In the genomic region with DNA sequence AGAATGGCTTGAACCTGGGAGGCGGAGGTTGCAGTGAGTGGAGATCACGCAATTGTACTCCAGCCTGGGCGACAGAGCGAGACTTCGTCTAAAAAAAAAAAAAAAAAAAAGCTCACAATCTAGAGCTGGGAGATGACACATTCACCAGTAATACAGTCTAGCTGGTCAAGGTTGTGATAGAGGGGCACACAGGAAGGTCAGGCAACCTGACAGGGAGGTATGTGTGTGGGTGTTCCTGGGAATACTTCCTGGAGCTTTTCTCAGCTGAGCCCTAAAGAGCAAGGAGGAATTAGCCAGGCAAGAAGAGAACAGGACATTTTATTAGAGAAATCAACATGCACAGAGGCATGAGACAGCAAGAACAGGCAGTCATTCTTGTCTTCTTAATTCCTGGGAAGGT, we compare ENCODE assay signal across 15 cellular contexts.
DNase-seq lines count a peak whose midpoint lies in the region; ATAC-seq and TF ChIP-seq lines count a peak whose summit lies in the region.
"Had no signal": no experiment of that assay in that cellular context is flagged by ENCODE, and none has a peak within 500 bp of the region (broad histone marks: within the 10 kb centered on the region; RNA-seq: fewer than 3 reads in every experiment).

No MANE protein-coding gene starts in this region.

- CTCF ChIA-PET in WTC11 (lab: Charles Lee) = interaction anchor here (0.6 kb wide), 1 partner anchor 488 kb away, joined by 3 read pairs; no protein-coding TSS in a partner anchor

- DNase-seq in HK-2 (ENCODE audit: unreplicated experiment) = peak; percentile 13
- no peak for DNase-seq in WTC11 (ENCODE audit: low spot score)
- peak; percentile 27 for DNase-seq in glomerular visceral epithelial cell (ENCODE audit: extremely low spot score)
- peak; percentile 89 for DNase-seq in renal cortical epithelial cell (ENCODE audit: low read depth)
- no peak for DNase-seq in COLO668 (lab: John Stamatoyannopoulos, UW; ENCODE audit: unreplicated experiment)
- no peak for DNase-seq in NCI-H1417 treated with DMSO at 0.1 percent for 48 hours (lab: John Stamatoyannopoulos, UW)
- DNase-seq in DMS79 treated with DMSO at 0.1 percent for 48 hours (lab: John Stamatoyannopoulos, UW) = no peak
- no peak for DNase-seq in NCI-H1436 treated with DMSO at 0.1 percent for 48 hours (lab: John Stamatoyannopoulos, UW)
- DNase-seq: C1 segment of cervical spinal cord; CD4-positive, alpha-beta T cell; DMS153; DND-41; GDM1 had no signal

- H3K9me3 Mint-ChIP-seq in WTC11 = peaks cover 20% of the 10 kb centered on the region

- no peak for TF ChIP-seq CTCF in WTC11 (IDR thresholded peaks at IDR 0.05)

- H3K4me1 Mint-ChIP-seq in WTC11 = peaks cover 41% of the 10 kb centered on the region
- H3K4me1 Mint-ChIP-seq: B cell had no signal

- H3K27ac Mint-ChIP-seq in WTC11 = peak overlapping the region; percentile 35; the same call in 1 of the 2 replicates
- H3K27ac Mint-ChIP-seq: B cell; CD4-positive, alpha-beta T cell had no signal

- no peaks in the 10 kb centered on the region for H3K27me3 Mint-ChIP-seq in WTC11 (ENCODE audit: low read depth)

- ATAC-seq in WTC11 = no peak
- ATAC-seq: HepG2 had no signal

- no peak overlapping the region for H3K4me3 Mint-ChIP-seq in WTC11
- H3K4me3 Mint-ChIP-seq: B cell; CD4-positive, alpha-beta T cell had no signal

- H3K36me3 Mint-ChIP-seq in WTC11 = peaks cover 17% of the 10 kb centered on the region

- POLR2A ChIA-PET in WTC11 (lab: Charles Lee) = interaction anchor here (0.6 to 0.8 kb wide), 2 partner anchors 10 to 629 kb away, joined by 3 to 4 read pairs; no protein-coding TSS in a partner anchor

TF ChIP-seq in WTC11, 78 proteins besides CTCF, POLR2A, EP300 and RAD21:
- TF ChIP-seq, protein P1, sequence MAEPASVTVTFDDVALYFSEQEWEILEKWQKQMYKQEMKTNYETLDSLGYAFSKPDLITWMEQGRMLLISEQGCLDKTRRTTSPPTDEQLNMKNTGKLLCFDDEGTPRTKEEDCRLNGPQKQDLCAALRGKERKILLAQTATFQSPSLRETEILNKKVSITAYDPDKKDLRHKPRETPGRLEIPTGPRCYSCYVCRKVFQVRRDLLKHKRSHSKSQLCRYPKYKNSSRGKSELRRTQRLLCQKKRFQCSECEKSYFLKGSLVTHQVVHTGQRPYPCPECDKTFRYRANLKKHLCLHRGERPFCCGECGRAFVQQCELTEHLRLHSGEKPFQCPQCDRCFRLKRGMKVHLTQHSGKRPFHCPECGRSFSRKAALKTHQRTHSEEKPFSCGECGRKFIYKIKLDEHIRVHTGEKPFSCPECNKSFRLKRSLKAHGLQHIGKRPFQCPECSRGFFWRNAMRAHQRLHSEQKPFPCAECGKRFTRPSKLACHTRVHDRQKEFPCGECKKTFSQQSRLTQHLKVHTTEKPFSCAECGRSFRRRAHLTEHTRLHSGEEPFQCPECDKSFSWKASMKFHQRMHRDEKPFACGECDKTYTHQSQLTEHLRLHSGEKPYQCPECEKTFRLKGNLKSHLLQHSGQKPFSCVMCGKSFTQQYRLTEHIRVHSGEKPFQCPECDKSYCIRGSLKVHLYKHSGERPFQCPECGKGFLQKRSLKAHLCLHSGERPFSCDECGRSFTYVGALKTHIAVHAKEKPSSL (CRISPR knock-in tag; conservative IDR thresholded peaks at IDR 0.05) = no peak
- TF ChIP-seq, protein P2, sequence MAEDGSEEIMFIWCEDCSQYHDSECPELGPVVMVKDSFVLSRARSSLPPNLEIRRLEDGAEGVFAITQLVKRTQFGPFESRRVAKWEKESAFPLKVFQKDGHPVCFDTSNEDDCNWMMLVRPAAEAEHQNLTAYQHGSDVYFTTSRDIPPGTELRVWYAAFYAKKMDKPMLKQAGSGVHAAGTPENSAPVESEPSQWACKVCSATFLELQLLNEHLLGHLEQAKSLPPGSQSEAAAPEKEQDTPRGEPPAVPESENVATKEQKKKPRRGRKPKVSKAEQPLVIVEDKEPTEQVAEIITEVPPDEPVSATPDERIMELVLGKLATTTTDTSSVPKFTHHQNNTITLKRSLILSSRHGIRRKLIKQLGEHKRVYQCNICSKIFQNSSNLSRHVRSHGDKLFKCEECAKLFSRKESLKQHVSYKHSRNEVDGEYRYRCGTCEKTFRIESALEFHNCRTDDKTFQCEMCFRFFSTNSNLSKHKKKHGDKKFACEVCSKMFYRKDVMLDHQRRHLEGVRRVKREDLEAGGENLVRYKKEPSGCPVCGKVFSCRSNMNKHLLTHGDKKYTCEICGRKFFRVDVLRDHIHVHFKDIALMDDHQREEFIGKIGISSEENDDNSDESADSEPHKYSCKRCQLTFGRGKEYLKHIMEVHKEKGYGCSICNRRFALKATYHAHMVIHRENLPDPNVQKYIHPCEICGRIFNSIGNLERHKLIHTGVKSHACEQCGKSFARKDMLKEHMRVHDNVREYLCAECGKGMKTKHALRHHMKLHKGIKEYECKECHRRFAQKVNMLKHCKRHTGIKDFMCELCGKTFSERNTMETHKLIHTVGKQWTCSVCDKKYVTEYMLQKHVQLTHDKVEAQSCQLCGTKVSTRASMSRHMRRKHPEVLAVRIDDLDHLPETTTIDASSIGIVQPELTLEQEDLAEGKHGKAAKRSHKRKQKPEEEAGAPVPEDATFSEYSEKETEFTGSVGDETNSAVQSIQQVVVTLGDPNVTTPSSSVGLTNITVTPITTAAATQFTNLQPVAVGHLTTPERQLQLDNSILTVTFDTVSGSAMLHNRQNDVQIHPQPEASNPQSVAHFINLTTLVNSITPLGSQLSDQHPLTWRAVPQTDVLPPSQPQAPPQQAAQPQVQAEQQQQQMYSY (CRISPR knock-in tag; IDR thresholded peaks at IDR 0.05) = no peak
TF ChIP-seq in WTC11: peak in this region for 0.

Comparison
In these comparisons a context has a peak if more than half of its experiments do, and no peak if none do; other contexts are left out.
1. DNase-seq: peak in HK-2 (single experiment), glomerular visceral epithelial cell (single experiment) and renal cortical epithelial cell (single experiment); none in WTC11 (single experiment), COLO668 (single experiment), NCI-H1417 treated with DMSO at 0.1 percent for 48 hours (single experiment), DMS79 treated with DMSO at 0.1 percent for 48 hours (single experiment) and NCI-H1436 treated with DMSO at 0.1 percent for 48 hours (single experiment).